Comparison of ENCODE assay signal across 1 cellular context in genomic region chr6:30325873-30326445, GRCh38.
TF ChIP-seq lines count a peak whose summit lies in the region.

No MANE protein-coding gene starts in this region.

TF ChIP-seq in HepG2, 621 proteins besides CTCF, POLR2A, EP300 and RAD21 (continued from another document and continues in another):
- TF ChIP-seq ZBTB40 (IDR thresholded peaks at IDR 0.05) (no peak), ZBTB40 (CRISPR knock-in tag; IDR thresholded peaks at IDR 0.05) (0 out of 2 replicates have a peak, but pooled peaks have one; percentile 51), ZNF253 (CRISPR knock-in tag; IDR thresholded peaks at IDR 0.05; ENCODE audit: borderline replicate concordance) (peak; percentile 59; the same call in 1 of the 2 replicates), ZNF768 (CRISPR knock-in tag; IDR thresholded peaks at IDR 0.05) (no peak), HNF1A (IDR thresholded peaks at IDR 0.05; ENCODE audit: low read depth) (0 out of 2 replicates have a peak, but pooled peaks have one; percentile 20), HNF1A (CRISPR knock-in tag; IDR thresholded peaks at IDR 0.05; ENCODE audit: borderline replicate concordance) (no peak), YEATS4 (CRISPR knock-in tag; IDR thresholded peaks at IDR 0.05; ENCODE audit: borderline replicate concordance) (peak; percentile 17; the same call in 1 of the 2 replicates), BORCS8-MEF2B (CRISPR knock-in tag; IDR thresholded peaks at IDR 0.05) (peak; percentile 67), TMF1 (CRISPR knock-in tag; IDR thresholded peaks at IDR 0.05; ENCODE audit: low read depth) (peak; percentile 76; the same call in 1 of the 2 replicates), NPAS2 (CRISPR knock-in tag; IDR thresholded peaks at IDR 0.05; ENCODE audit: borderline replicate concordance) (no peak), ZNF354B (CRISPR knock-in tag; IDR thresholded peaks at IDR 0.05) (0 out of 2 replicates have a peak, but pooled peaks have one; percentile 12), ZNF546 (CRISPR knock-in tag; conservative IDR thresholded peaks at IDR 0.05) (peak; percentile 84; the same call in 1 of the 2 replicates), SP4 (CRISPR knock-in tag; IDR thresholded peaks at IDR 0.05) (peak; percentile 57; the same call in 1 of the 2 replicates), CHD4 (IDR thresholded peaks at IDR 0.05; ENCODE audit: borderline replicate concordance, low read length) (no peak), TARDBP (CRISPR knock-in tag; IDR thresholded peaks at IDR 0.05) (peak; percentile 51; the same call in 1 of the 2 replicates), ATF4 (CRISPR knock-in tag; IDR thresholded peaks at IDR 0.05) (0 out of 4 replicates have a peak, but pooled peaks of 1 of the 2 experiments have one; percentile 18), ETS1 (CRISPR knock-in tag; IDR thresholded peaks at IDR 0.05) (no peak), TOE1 (CRISPR knock-in tag; IDR thresholded peaks at IDR 0.05) (no peak), NFYC (CRISPR knock-in tag; IDR thresholded peaks at IDR 0.05) (peak; percentile 47), MYC (CRISPR knock-in tag; IDR thresholded peaks at IDR 0.05; ENCODE audit: borderline replicate concordance) (peak; percentile 90), PPARG (CRISPR knock-in tag; conservative IDR thresholded peaks at IDR 0.05) (no peak), PHF21A (CRISPR knock-in tag; IDR thresholded peaks at IDR 0.05) (peak; percentile 80), MYPOP (CRISPR knock-in tag; IDR thresholded peaks at IDR 0.05) (peak; percentile 25; the same call in 1 of the 2 replicates), GFI1 (CRISPR knock-in tag; IDR thresholded peaks at IDR 0.05; ENCODE audit: borderline replicate concordance) (no peak), ZSCAN29 (CRISPR knock-in tag; conservative IDR thresholded peaks at IDR 0.05) (0 out of 2 replicates have a peak, but pooled peaks have one; percentile 67), CEBPG (CRISPR knock-in tag; IDR thresholded peaks at IDR 0.05) (no peak; the same call in 1 of the 2 replicates), NAIF1 (CRISPR knock-in tag; IDR thresholded peaks at IDR 0.05; ENCODE audit: borderline replicate concordance) (peak; percentile 67; the same call in 1 of the 2 replicates), ZBTB44 (CRISPR knock-in tag; IDR thresholded peaks at IDR 0.05) (no peak), MEIS1 (CRISPR knock-in tag; IDR thresholded peaks at IDR 0.05; ENCODE audit: borderline replicate concordance) (0 out of 2 replicates have a peak, but pooled peaks have one; percentile 47), ELF4 (CRISPR knock-in tag; IDR thresholded peaks at IDR 0.05; ENCODE audit: borderline replicate concordance) (peak; percentile 93; the same call in 1 of the 2 replicates), XBP1 (CRISPR knock-in tag; IDR thresholded peaks at IDR 0.05) (no peak), AFF4 (CRISPR knock-in tag; IDR thresholded peaks at IDR 0.05) (no peak; the same call in 1 of the 2 replicates)
